Comparison of ENCODE assay signal across 18 cellular contexts in the genomic region with DNA sequence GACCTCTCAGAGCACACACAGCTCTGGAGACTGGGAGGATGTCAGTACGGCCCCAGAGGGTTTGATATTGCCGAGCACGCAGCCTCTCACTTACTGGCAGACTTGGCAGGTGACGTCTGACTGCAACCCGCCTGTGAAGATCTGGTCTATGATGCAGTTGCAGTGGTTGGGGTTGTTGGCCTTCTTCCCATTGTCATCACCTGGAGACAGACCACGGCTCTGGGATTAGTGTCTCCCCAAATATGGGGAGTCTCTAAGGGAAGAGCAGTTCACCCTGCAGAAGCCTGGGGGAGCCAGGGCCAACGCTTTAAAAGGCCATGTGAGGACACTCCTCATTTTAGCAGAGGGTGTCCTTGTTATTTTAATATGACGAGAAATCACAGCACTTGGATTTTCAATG. TPM values are rescaled to one million over a fixed set of nuclear protein-coding genes. Genes with fewer than 3 reads are reported as not detected.
A peak's percentile ranks its signal among the peaks of the same experiment; 100 is the strongest.
DNase-seq lines count a peak whose midpoint lies in the region; ATAC-seq and TF ChIP-seq lines count a peak whose summit lies in the region.
"Had no signal": no experiment of that assay in that cellular context is flagged by ENCODE, and none has a peak within 500 bp of the region (broad histone marks: within the 10 kb centered on the region; RNA-seq: fewer than 3 reads in every experiment).

No MANE protein-coding gene starts in this region.

- H3K4me3 Mint-ChIP-seq in CD8-positive, alpha-beta T cell: no peak overlapping the region
- H3K4me3 Mint-ChIP-seq in activated T-helper 2 cell treated with anti-CD3 and anti-CD28 coated beads, Interferon-gamma antibody, Interleukin-2, Interleukin-4, amounts not matched to agents 10 μg/mL and 5 μg/mL and 100 μg/mL, durations not matched to agents 14 hours and 24 hours and 36 hours (ENCODE audit: low read depth): no peak overlapping the region
- H3K4me3 Mint-ChIP-seq in activated CD8-positive, alpha-beta T cell treated with anti-CD3 and anti-CD28 coated beads for 36 hours: no peak overlapping the region
- no peak overlapping the region for H3K4me3 Mint-ChIP-seq in chondrocyte (ENCODE audit: unreplicated experiment)
- H3K4me3 Mint-ChIP-seq: CD8-positive, alpha-beta memory T cell had no signal

- no peak for TF ChIP-seq CTCF in CD8-positive, alpha-beta T cell (IDR thresholded peaks at IDR 0.05)
- TF ChIP-seq CTCF in choroid plexus epithelial cell (conservative IDR thresholded peaks at IDR 0.05; ENCODE audit: low read depth, low read length) (peak; percentile 20), chondrocyte (IDR thresholded peaks at IDR 0.05) (no peak)
- no peak for TF ChIP-seq CTCF in activated CD8-positive, alpha-beta T cell treated with anti-CD3 and anti-CD28 coated beads for 36 hours (IDR thresholded peaks at IDR 0.05)

- H3K4me1 ChIP-seq in CD8-positive, alpha-beta T cell (ENCODE audit: insufficient read depth, low read length): no peaks in the 10 kb centered on the region
- peaks cover 6% of the 10 kb centered on the region for H3K4me1 ChIP-seq in rectal smooth muscle tissue (ENCODE audit: control insufficient read depth, insufficient read depth, low read length)

- H3K27me3 ChIP-seq in CD8-positive, alpha-beta T cell (ENCODE audit: insufficient read depth, low read length): no peaks in the 10 kb centered on the region
- H3K27me3 ChIP-seq in rectal smooth muscle tissue (ENCODE audit: control insufficient read depth, insufficient read depth, low read length): no peaks in the 10 kb centered on the region
- H3K27me3 ChIP-seq: MG63 had no signal

- H3K27ac ChIP-seq in CD8-positive, alpha-beta T cell (ENCODE audit: low read depth, low read length): no peak overlapping the region
- H3K27ac ChIP-seq in rectal smooth muscle tissue (ENCODE audit: low read depth, low read length): peak overlapping the region; percentile 8
- H3K27ac ChIP-seq: PC-9 had no signal

- H3K27me3 Mint-ChIP-seq in CD8-positive, alpha-beta T cell (ENCODE audit: low read depth): no peaks in the 10 kb centered on the region
- H3K27me3 Mint-ChIP-seq in activated T-helper 2 cell treated with anti-CD3 and anti-CD28 coated beads, Interferon-gamma antibody, Interleukin-2, Interleukin-4, amounts not matched to agents 10 μg/mL and 5 μg/mL and 100 μg/mL, durations not matched to agents 14 hours and 24 hours and 36 hours (ENCODE audit: low read depth): no peaks in the 10 kb centered on the region
- H3K27me3 Mint-ChIP-seq in activated CD8-positive, alpha-beta T cell treated with anti-CD3 and anti-CD28 coated beads for 36 hours: no peaks in the 10 kb centered on the region
- no peaks in the 10 kb centered on the region for H3K27me3 Mint-ChIP-seq in chondrocyte (ENCODE audit: low read depth)
- H3K27me3 Mint-ChIP-seq: CD8-positive, alpha-beta memory T cell had no signal

- peaks cover 6% of the 10 kb centered on the region for H3K4me1 Mint-ChIP-seq in CD8-positive, alpha-beta T cell (ENCODE audit: low read depth)
- peaks cover 1% of the 10 kb centered on the region for H3K4me1 Mint-ChIP-seq in activated T-helper 2 cell treated with anti-CD3 and anti-CD28 coated beads, Interferon-gamma antibody, Interleukin-2, Interleukin-4, amounts not matched to agents 10 μg/mL and 5 μg/mL and 100 μg/mL, durations not matched to agents 14 hours and 24 hours and 36 hours (ENCODE audit: low read depth)
- H3K4me1 Mint-ChIP-seq in activated CD8-positive, alpha-beta T cell treated with anti-CD3 and anti-CD28 coated beads for 36 hours (ENCODE audit: low read depth): peaks cover 2% of the 10 kb centered on the region
- peaks cover 4% of the 10 kb centered on the region for H3K4me1 Mint-ChIP-seq in chondrocyte (ENCODE audit: low read depth)

- POLR2A ChIA-PET in CD8-positive, alpha-beta T cell (lab: Charles Lee): no interaction called here
- POLR2A ChIA-PET in activated CD8-positive, alpha-beta T cell treated with anti-CD3 and anti-CD28 coated beads for 36 hours (lab: Charles Lee): no interaction called here

- H3K9ac ChIP-seq in rectal smooth muscle tissue (ENCODE audit: low read length): no peak overlapping the region

- intact Hi-C loops in CD8-positive, alpha-beta T cell (cut with DNase I, micrococcal nuclease): no loop called here
- intact Hi-C loops in left cardiac atrium (cut with DNase I): no loop called here
- intact Hi-C loops in activated T-helper 2 cell treated with anti-CD3 and anti-CD28 coated beads, Interferon-gamma antibody, Interleukin-2, Interleukin-4, amounts not matched to agents 10 μg/mL and 5 μg/mL and 100 μg/mL, durations not matched to agents 14 hours and 24 hours and 36 hours (cut with micrococcal nuclease): no loop called here
- intact Hi-C loops in activated CD8-positive, alpha-beta T cell treated with anti-CD3 and anti-CD28 coated beads for 36 hours (cut with micrococcal nuclease): no loop called here

- H3K9me3 Mint-ChIP-seq in CD8-positive, alpha-beta T cell: no peaks in the 10 kb centered on the region
- no peaks in the 10 kb centered on the region for H3K9me3 Mint-ChIP-seq in activated T-helper 2 cell treated with anti-CD3 and anti-CD28 coated beads, Interferon-gamma antibody, Interleukin-2, Interleukin-4, amounts not matched to agents 10 μg/mL and 5 μg/mL and 100 μg/mL, durations not matched to agents 14 hours and 24 hours and 36 hours
- H3K9me3 Mint-ChIP-seq in activated CD8-positive, alpha-beta T cell treated with anti-CD3 and anti-CD28 coated beads for 36 hours: no peaks in the 10 kb centered on the region
- H3K9me3 Mint-ChIP-seq in chondrocyte (ENCODE audit: low read depth): no peaks in the 10 kb centered on the region
- H3K9me3 Mint-ChIP-seq: CD8-positive, alpha-beta memory T cell had no signal

- peak overlapping the region; percentile 18 for H3K27ac Mint-ChIP-seq in CD8-positive, alpha-beta T cell
- no peak overlapping the region for H3K27ac Mint-ChIP-seq in activated T-helper 2 cell treated with anti-CD3 and anti-CD28 coated beads, Interferon-gamma antibody, Interleukin-2, Interleukin-4, amounts not matched to agents 10 μg/mL and 5 μg/mL and 100 μg/mL, durations not matched to agents 14 hours and 24 hours and 36 hours
- no peak overlapping the region for H3K27ac Mint-ChIP-seq in activated CD8-positive, alpha-beta T cell treated with anti-CD3 and anti-CD28 coated beads for 36 hours
- H3K27ac Mint-ChIP-seq in chondrocyte (ENCODE audit: unreplicated experiment): no peak overlapping the region

- H3K36me3 ChIP-seq in CD8-positive, alpha-beta T cell (ENCODE audit: insufficient read depth, low read length): peaks cover 71% of the 10 kb centered on the region
- H3K36me3 ChIP-seq in rectal smooth muscle tissue (ENCODE audit: control insufficient read depth, insufficient read depth, low read length): peaks cover 68% of the 10 kb centered on the region

- H3K9me3 ChIP-seq in CD8-positive, alpha-beta T cell (ENCODE audit: low read length): no peaks in the 10 kb centered on the region
- H3K9me3 ChIP-seq: MG63 had no signal

- CTCF ChIA-PET in CD8-positive, alpha-beta T cell (lab: Charles Lee): no interaction called here
- CTCF ChIA-PET in activated CD8-positive, alpha-beta T cell treated with anti-CD3 and anti-CD28 coated beads for 36 hours (lab: Charles Lee): interaction anchor here (1.1 kb wide), 1 partner anchor 19 kb away, joined by 4 read pairs; no protein-coding TSS in a partner anchor

- no peak for ATAC-seq in CD8-positive, alpha-beta T cell
- ATAC-seq in left cardiac atrium: peak; percentile 16 to 40
- no peak for ATAC-seq in activated CD8-positive, alpha-beta T cell treated with anti-CD3 and anti-CD28 coated beads for 36 hours
- no peak for ATAC-seq in HG03045 (IDR thresholded peaks at IDR 0.05; ENCODE audit: unreplicated experiment)

- DNase-seq in CD8-positive, alpha-beta T cell: no peak
- no peak for DNase-seq in choroid plexus epithelial cell (ENCODE audit: low read depth)
- DNase-seq in left cardiac atrium: no peak
- no peak for DNase-seq in activated T-helper 2 cell treated with anti-CD3 and anti-CD28 coated beads, Interferon-gamma antibody, Interleukin-2, Interleukin-4, amounts not matched to agents 10 μg/mL and 5 μg/mL and 100 μg/mL, durations not matched to agents 14 hours and 24 hours and 36 hours (ENCODE audit: low spot score)
- no peak for DNase-seq in activated CD8-positive, alpha-beta T cell treated with anti-CD3 and anti-CD28 coated beads for 36 hours
- no peak for DNase-seq in chondrocyte (ENCODE audit: low spot score)
- DNase-seq: ACHN; CD8-positive, alpha-beta memory T cell; MG63; NCI-H1092 treated with DMSO at 0.1 percent for 48 hours; NCI-H1694; NCI-H2107; NCI-H345; NCI-H774; PC-9; SHP77 treated with DMSO at 0.1 percent for 48 hours had no signal

- peaks cover 94% of the 10 kb centered on the region for H3K36me3 Mint-ChIP-seq in CD8-positive, alpha-beta T cell
- peaks cover 82% of the 10 kb centered on the region for H3K36me3 Mint-ChIP-seq in activated T-helper 2 cell treated with anti-CD3 and anti-CD28 coated beads, Interferon-gamma antibody, Interleukin-2, Interleukin-4, amounts not matched to agents 10 μg/mL and 5 μg/mL and 100 μg/mL, durations not matched to agents 14 hours and 24 hours and 36 hours (ENCODE audit: low read depth)
- H3K36me3 Mint-ChIP-seq in activated CD8-positive, alpha-beta T cell treated with anti-CD3 and anti-CD28 coated beads for 36 hours (ENCODE audit: low read depth): peaks cover 69% of the 10 kb centered on the region
- peaks cover 55% of the 10 kb centered on the region for H3K36me3 Mint-ChIP-seq in chondrocyte (ENCODE audit: low read depth)

- H3K4me3 ChIP-seq in CD8-positive, alpha-beta T cell (ENCODE audit: low read depth, low read length): no peak overlapping the region
- H3K4me3 ChIP-seq in choroid plexus epithelial cell (ENCODE audit: low read depth, low read length) (no peak overlapping the region), rectal smooth muscle tissue (ENCODE audit: low read length) (no peak overlapping the region)
- H3K4me3 ChIP-seq: MG63, PC-9 had no signal

RNA-seq across cellular contexts. Expression of a gene that starts 30.1 kb away (rescaled TPM):
- total RNA-seq in CD8-positive, alpha-beta T cell: 100 to 1,000 TPM; 177 to 190 TPM
- total RNA-seq in left cardiac atrium (100 to 1,000 TPM; 145 to 152 TPM), chondrocyte (228 to 248 TPM (median 239 TPM) in 3 replicates)
- total RNA-seq in activated T-helper 2 cell treated with anti-CD3 and anti-CD28 coated beads, Interferon-gamma antibody, Interleukin-2, Interleukin-4, amounts not matched to agents 10 μg/mL and 5 μg/mL and 100 μg/mL, durations not matched to agents 14 hours and 24 hours and 36 hours: 147 and 167 TPM in 2 replicates
- 100 to 1,000 TPM; 149 to 153 TPM for total RNA-seq in activated CD8-positive, alpha-beta T cell treated with anti-CD3 and anti-CD28 coated beads for 36 hours

Comparison
In these comparisons a context has a peak if more than half of its experiments do, and no peak if none do; other contexts are left out.
1. ATAC-seq: peak in left cardiac atrium (2 of 2); none in CD8-positive, alpha-beta T cell (single experiment), activated CD8-positive, alpha-beta T cell treated with anti-CD3 and anti-CD28 coated beads for 36 hours (single experiment) and HG03045 (single experiment).